Comparison of ENCODE assay signal across 33 cellular contexts in genomic region chrX:57204306-57204705, GRCh38.
"Had no signal": no experiment of that assay in that cellular context is flagged by ENCODE, and none has a peak within 500 bp of the region (broad histone marks: within the 10 kb centered on the region; RNA-seq: fewer than 3 reads in every experiment).

No MANE protein-coding gene starts in this region.

- H3K4me1 ChIP-seq: adrenal gland, ascending aorta, body of pancreas, breast epithelium had no signal

- H3K36me3 ChIP-seq: adrenal gland, ascending aorta, brain microvascular endothelial cell, breast epithelium, cardiac muscle cell had no signal

- H3K27ac ChIP-seq: adrenal gland, ascending aorta, body of pancreas, brain microvascular endothelial cell, breast epithelium, cardiac muscle cell had no signal

- DNase-seq: activated effector memory CD4-positive, alpha-beta T cell treated with anti-CD3 and anti-CD28 coated beads, Interleukin-2, amount 50 U/mL, for 16 hours; activated effector memory CD4-positive, alpha-beta T cell treated with Interleukin-2 at 50 U/mL for 16 hours; activated gamma-delta T cell; activated gamma-delta T cell treated with Interleukin-2 at 50 U/mL for 16 hours; activated naive CD4-positive, alpha-beta T cell; activated naive CD4-positive, alpha-beta T cell treated with anti-CD3 and anti-CD28 coated beads for 36 hours; activated naive CD4-positive, alpha-beta T cell treated with anti-CD3 and anti-CD28 coated beads, Interleukin-2, amount 10 ng/mL, durations not matched to agents 7 days and 5 days; activated naive CD4-positive, alpha-beta T cell treated with anti-CD3 and anti-CD28 coated beads, Interleukin-2, amount 50 U/mL, for 16 hours; activated naive CD4-positive, alpha-beta T cell treated with Interleukin-2 at 50 U/mL for 16 hours; activated naive CD8-positive, alpha-beta T cell treated with anti-CD3 and anti-CD28 coated beads for 36 hours; activated naive CD8-positive, alpha-beta T cell treated with anti-CD3 and anti-CD28 coated beads, Interleukin-2, amount 10 ng/mL, durations not matched to agents 7 days and 5 days; activated naive CD8-positive, alpha-beta T cell treated with anti-CD3 and anti-CD28 coated beads, Interleukin-2, amount 50 U/mL, for 24 hours; activated T-cell treated with anti-CD3 and anti-CD28 coated beads, Interleukin-2, amount 50 U/mL, for 1 hour; activated T-cell treated with anti-CD3 and anti-CD28 coated beads, Interleukin-2, amount 50 U/mL, for 24 hours; activated T-cell treated with anti-CD3 and anti-CD28 coated beads, Interleukin-2, amount 50 U/mL, for 4 hours; activated T-cell treated with anti-CD3 and anti-CD28 coated beads, Interleukin-2, amount 50 U/mL, for 48 hours; activated T-cell treated with anti-CD3 and anti-CD28 coated beads, Interleukin-2, amount 50 U/mL, for 72 hours; adrenal gland; amniotic stem cell; amygdala; anterior cingulate cortex; aorta; body of pancreas; brain microvascular endothelial cell; caudate nucleus; central memory CD4-positive, alpha-beta T cell; cerebellar nuclear complex had no signal

- FAIRE-seq: bronchial epithelial cell had no signal

- H3K27me3 ChIP-seq: ascending aorta, body of pancreas, brain microvascular endothelial cell, cardiac muscle cell had no signal

- H3K4me3 ChIP-seq: adrenal gland, ascending aorta, body of pancreas, breast epithelium, cardiac muscle cell had no signal

- ATAC-seq: activated naive CD4-positive, alpha-beta T cell treated with anti-CD3 and anti-CD28 coated beads, Interleukin-2, amount 50 U/mL, for 72 hours; activated naive CD8-positive, alpha-beta T cell treated with anti-CD3 and anti-CD28 coated beads, Interleukin-2, amount 50 U/mL, for 24 hours; activated T-cell treated with anti-CD3 and anti-CD28 coated beads, Interleukin-2, amount 50 U/mL, for 4 hours; activated T-cell treated with anti-CD3 and anti-CD28 coated beads, Interleukin-2, amount 50 U/mL, for 72 hours; activated T-helper 17 cell treated with anti-CD3 and anti-CD28 coated beads, Interleukin-2, amount 50 U/mL, for 72 hours; body of pancreas had no signal

- H3K9me3 ChIP-seq: adrenal gland, body of pancreas, breast epithelium had no signal
